ENCODE assay signal across 2 cellular contexts in genomic region chr1:89034004-89034403, GRCh38. TPM values are rescaled to one million over a fixed set of nuclear protein-coding genes. Genes with fewer than 3 reads are reported as not detected.
"Had no signal": no experiment of that assay in that cellular context is flagged by ENCODE, and none has a peak within 500 bp of the region (broad histone marks: within the 10 kb centered on the region; RNA-seq: fewer than 3 reads in every experiment).

No MANE protein-coding gene starts in this region.

RNA-seq across cellular contexts. Expression of gene GBP3, which starts 11.3 kb away (rescaled TPM):
- total RNA-seq: progenitor cell of endocrine pancreas had no signal
- polyA plus RNA-seq: neural cell had no signal

RNA-seq across cellular contexts. Expression of gene GBP1, which starts 31.0 kb away (rescaled TPM):
- total RNA-seq: progenitor cell of endocrine pancreas had no signal
- polyA plus RNA-seq: neural cell had no signal
